In the genomic region with DNA sequence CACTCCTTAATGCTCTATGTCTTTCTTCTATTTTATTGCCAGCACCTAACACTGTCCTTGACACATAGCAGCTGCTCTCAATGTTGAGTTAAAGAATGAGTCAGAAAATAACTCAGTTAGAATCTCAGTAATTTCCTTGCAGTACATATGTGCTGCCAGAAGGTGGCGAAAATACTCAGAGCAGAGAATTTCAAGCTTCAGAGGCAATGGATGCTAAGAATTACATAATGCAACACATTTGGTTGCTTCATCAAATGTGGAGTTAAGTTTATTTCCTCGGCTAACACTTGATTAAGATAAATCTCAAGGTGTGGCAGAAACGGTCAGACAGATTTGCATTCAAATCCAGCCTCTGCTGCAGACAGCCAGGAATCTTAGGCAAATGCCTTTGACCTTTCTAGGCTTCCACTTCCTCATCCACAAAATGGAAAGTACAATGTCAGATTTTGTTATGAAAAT, we compare ENCODE assay signal across 8 cellular contexts.
A peak's percentile ranks its signal among the peaks of the same experiment; 100 is the strongest.
DNase-seq lines count a peak whose midpoint lies in the region; ATAC-seq and TF ChIP-seq lines count a peak whose summit lies in the region.

No MANE protein-coding gene starts in this region.

- H3K9me3 ChIP-seq in upper lobe of right lung = no peaks in the 10 kb centered on the region

- H3K27ac ChIP-seq in upper lobe of right lung = no peak overlapping the region

- intact Hi-C loops in Calu3 (cut with micrococcal nuclease; ENCODE audit: unreplicated experiment) (loop anchor here (10.0 kb wide), 1 partner anchor 871 kb away; no protein-coding TSS in a partner anchor), upper lobe of right lung (cut with DNase I) (no loop called here)

- peak; percentile 60 for DNase-seq in Calu3
- DNase-seq in NCI-H2227 (lab: John Stamatoyannopoulos, UW; ENCODE audit: unreplicated experiment) = peak; percentile 69
- DNase-seq in erythroblast (lab: John Stamatoyannopoulos, UW) = peak; percentile 46 to 74
- peak; percentile 25 for DNase-seq in naive B cell
- DNase-seq in upper lobe of right lung = no peak

- H3K4me1 Mint-ChIP-seq in Calu3 (ENCODE audit: low read depth, unreplicated experiment) (peaks cover 10% of the 10 kb centered on the region), naive B cell (peaks cover 5 to 14% (median 13%) of the 10 kb centered on the region in 3 donors)

- TF ChIP-seq POLR2A in erythroblast (IDR thresholded peaks at IDR 0.05; ENCODE audit: low read length) = no peak

- peak; percentile 65 for TF ChIP-seq CTCF in Calu3 (IDR thresholded peaks at IDR 0.05; ENCODE audit: unreplicated experiment)
- TF ChIP-seq CTCF in WI38 (IDR thresholded peaks at IDR 0.05; ENCODE audit: low read depth, low read length) = peak; percentile 67
- peak; percentile 84 for TF ChIP-seq CTCF in upper lobe of right lung (IDR thresholded peaks at IDR 0.05)

- H3K9me3 Mint-ChIP-seq in Calu3 (ENCODE audit: low read depth, unreplicated experiment) (no peaks in the 10 kb centered on the region), naive B cell (no peaks in the 10 kb centered on the region)

- H3K36me3 Mint-ChIP-seq in Calu3 (ENCODE audit: insufficient read depth, unreplicated experiment) = no peaks in the 10 kb centered on the region
- H3K36me3 Mint-ChIP-seq in naive B cell = no peaks in the 10 kb centered on the region

- H3K4me3 Mint-ChIP-seq in Calu3 (ENCODE audit: low read depth, unreplicated experiment) (no peak overlapping the region), naive B cell (no peak overlapping the region)

- H3K4me3 ChIP-seq in WI38 (ENCODE audit: low read depth, low read length) (no peak overlapping the region), upper lobe of right lung (no peak overlapping the region)

- H3K4me1 ChIP-seq in upper lobe of right lung = peaks cover 8% of the 10 kb centered on the region

- CTCF ChIA-PET in Calu3 (lab: Charles Lee) = interaction anchor here (0.6 to 2.5 kb wide), 5 partner anchors 8 to 1624 kb away, joined by 3 to 12 read pairs (median 3); no protein-coding TSS in a partner anchor

- no peaks in the 10 kb centered on the region for H3K36me3 ChIP-seq in upper lobe of right lung

- no TSS peak for BruUV-seq in Calu3 (replicated peaks; lab: Mats Ljungman, UMichigan)

- H3K27me3 ChIP-seq in upper lobe of right lung = no peaks in the 10 kb centered on the region

- ATAC-seq in GM19324 (IDR thresholded peaks at IDR 0.05; ENCODE audit: low FRiP score, unreplicated experiment) (peak; percentile 50), HG03139 (IDR thresholded peaks at IDR 0.05; ENCODE audit: unreplicated experiment) (peak; percentile 75), naive B cell (ENCODE audit: low read depth in 2 of 2) (peak in 1 of 2 donors; percentile 48), upper lobe of right lung (peak; percentile 82)

- no peaks in the 10 kb centered on the region for H3K27me3 Mint-ChIP-seq in Calu3 (ENCODE audit: unreplicated experiment)
- H3K27me3 Mint-ChIP-seq in naive B cell = no peaks in the 10 kb centered on the region

- H3K27ac Mint-ChIP-seq in Calu3 (ENCODE audit: unreplicated experiment) (no peak overlapping the region), naive B cell (no peak overlapping the region)
